Comparison of ENCODE assay signal across 1 cellular context in genomic region chr6:42314571-42314950, GRCh38.
TF ChIP-seq lines count a peak whose summit lies in the region.

No MANE protein-coding gene starts in this region.

TF ChIP-seq in H1, 55 proteins besides CTCF, POLR2A, EP300 and RAD21 (continued from another document):
- no peak for TF ChIP-seq CBX5 (IDR thresholded peaks at IDR 0.05; ENCODE audit: low read depth, low read length)
- no peak for TF ChIP-seq YY1 (IDR thresholded peaks at IDR 0.05; ENCODE audit: low read depth, low read length)
- TF ChIP-seq SIX5 (IDR thresholded peaks at IDR 0.05; ENCODE audit: low read depth, low read length): no peak
- no peak for TF ChIP-seq ATF2 (IDR thresholded peaks at IDR 0.05; ENCODE audit: low read length)
- TF ChIP-seq RBBP5 (IDR thresholded peaks at IDR 0.05; ENCODE audit: borderline replicate concordance, low read depth, low read length): no peak
- TF ChIP-seq JUN (IDR thresholded peaks at IDR 0.05; ENCODE audit: low read depth, low read length): no peak
- TF ChIP-seq EGR1 (IDR thresholded peaks at IDR 0.05; ENCODE audit: borderline replicate concordance, low read depth, low read length): no peak
- TF ChIP-seq ZNF274 (IDR thresholded peaks at IDR 0.05; ENCODE audit: borderline replicate concordance, extremely low read depth, low read length): no peak
